23 cellular contexts compared by ENCODE assay signal in genomic region chr3:58963928-58964497, GRCh38.
"Had no signal": no experiment of that assay in that cellular context is flagged by ENCODE, and none has a peak within 500 bp of the region (broad histone marks: within the 10 kb centered on the region; RNA-seq: fewer than 3 reads in every experiment).

No MANE protein-coding gene starts in this region.

- DNase-seq: activated CD4-positive, alpha-beta T cell treated with anti-CD3 and anti-CD28 coated beads, Interleukin-2, amount 50 U/mL, for 4 hours; activated naive CD4-positive, alpha-beta T cell treated with anti-CD3 and anti-CD28 coated beads for 36 hours; dorsolateral prefrontal cortex; head of caudate nucleus; immature natural killer cell; left cardiac atrium; midbrain; naive thymus-derived CD4-positive, alpha-beta T cell; retina; stimulated activated CD4-positive, alpha-beta T cell treated with anti-CD3 and anti-CD28 coated beads, Interleukin-15, amount 100 ng/mL, for 24 hours; stimulated activated CD4-positive, alpha-beta T cell treated with anti-CD3 and anti-CD28 coated beads, Interleukin-4, amount 100 ng/mL, for 4 hours; stimulated activated CD8-positive, alpha-beta memory T cell treated with anti-CD3 and anti-CD28 coated beads, Interleukin-4, amount 100 ng/mL, for 48 hours; stimulated activated naive CD4-positive, alpha-beta T cell treated with Interleukin-2 at 50 U/mL for 16 hours; substantia nigra; T-helper 17 cell; trophoblast cell had no signal

- H3K4me3 ChIP-seq: dorsolateral prefrontal cortex, lung had no signal

- ATAC-seq: activated CD4-positive, CD25-positive, alpha-beta regulatory T cell treated with anti-CD3 and anti-CD28 coated beads, Interleukin-2, amount 50 U/mL, for 24 hours; activated T-helper 17 cell treated with anti-CD3 and anti-CD28 coated beads, Interleukin-2, amount 50 U/mL, for 72 hours; esophagus mucosa; left cardiac atrium; naive thymus-derived CD4-positive, alpha-beta T cell; T-helper 17 cell had no signal

- H3K27me3 ChIP-seq: dorsolateral prefrontal cortex had no signal

- H3K27ac ChIP-seq: dorsolateral prefrontal cortex had no signal

- FAIRE-seq: endometrium, frontal cortex, TTC549 had no signal
